ENCODE assay signal across 8 cellular contexts in genomic region chr12:120711411-120711810, GRCh38. TPM values are rescaled to one million over a fixed set of nuclear protein-coding genes. Genes with fewer than 3 reads are reported as not detected.
DNase-seq lines count a peak whose midpoint lies in the region; ATAC-seq, FAIRE-seq and TF ChIP-seq lines count a peak whose summit lies in the region.

No MANE protein-coding gene starts in this region.

- H3K27me3 Mint-ChIP-seq in activated T-cell treated with anti-CD3 and anti-CD28 coated beads, Interleukin-2, amount 50 U/mL, for 4 hours (ENCODE audit: low read depth) = no peaks in the 10 kb centered on the region

- H3K79me2 ChIP-seq in HepG2 (ENCODE audit: insufficient read depth, low read length) = peaks cover 14% of the 10 kb centered on the region

- H3K27ac ChIP-seq in HepG2 (ENCODE audit: extremely low read length, insufficient read depth, low read length) (no peak overlapping the region), transverse colon (peak overlapping the region; percentile 89 to 96 (median 91))

- no TSS peak for BruUV-seq in HepG2 (replicated peaks; lab: Mats Ljungman, UMichigan)

- TF ChIP-seq POLR2A in HepG2 (IDR thresholded peaks at IDR 0.05; ENCODE audit: insufficient read depth in 1 of 2, low read depth in 2 of 2, low read length in 2 of 2) = no peak
- no peak for TF ChIP-seq POLR2A in transverse colon (IDR thresholded peaks at IDR 0.05)

- TF ChIP-seq RAD21 in HepG2 (CRISPR knock-in tag; IDR thresholded peaks at IDR 0.05) = no peak

- peaks cover 31% of the 10 kb centered on the region for H3K4me1 Mint-ChIP-seq in activated T-cell treated with anti-CD3 and anti-CD28 coated beads, Interleukin-2, amount 50 U/mL, for 4 hours (ENCODE audit: low read depth)

- TF ChIP-seq CTCF in HepG2 (CRISPR knock-in tag; IDR thresholded peaks at IDR 0.05) (no peak), transverse colon (IDR thresholded peaks at IDR 0.05) (no peak)

- POLR2A ChIA-PET in HepG2 (lab: Yijun Ruan, JAX) = interaction anchor here (1.1 kb wide), 2 partner anchors 16 to 130 kb away, joined by 4 to 7 read pairs; partner anchors contain the start of gene POP5

- no peak for FAIRE-seq in HepG2 (lab: Jason Lieb, UNC)

- H3K4me3 ChIP-seq in adipocyte (ENCODE audit: low read length) (peak overlapping the region; percentile 90), HepG2 (replicated peaks in 1 of 3; ENCODE audit: insufficient read depth in 1 of 3, low read depth in 2 of 3, low read length in 3 of 3) (peak overlapping the region; percentile 84 to 85 (median 84)), transverse colon (peak overlapping the region in 3 of 4 donors; percentile 76 to 97 (median 93))

- intact Hi-C loops in HepG2 (cut with micrococcal nuclease; ENCODE audit: unreplicated experiment) (loop anchor here (2.0 kb wide), 1 partner anchor 129 kb away; no protein-coding TSS in a partner anchor), transverse colon (cut with DNase I; ENCODE audit: low total_unique reads) (loop anchor here (5.0 to 10.0 kb wide), 2 partner anchors 64 to 127 kb away; partner anchors contain the start of gene POP5)

- H4K20me1 ChIP-seq in HepG2 (ENCODE audit: insufficient read depth, low read length) = no peaks in the 10 kb centered on the region; the same call in 1 of the 2 replicates

- CTCF ChIA-PET in HepG2 (lab: Yijun Ruan, JAX; ENCODE audit: low intra/inter-chr PET ratio, low total read pairs) = no interaction called here

- peaks cover 14% of the 10 kb centered on the region for H3K36me3 Mint-ChIP-seq in activated T-cell treated with anti-CD3 and anti-CD28 coated beads, Interleukin-2, amount 50 U/mL, for 4 hours (ENCODE audit: insufficient read depth)

- no peak for ATAC-seq in activated T-cell treated with anti-CD3 and anti-CD28 coated beads, Interleukin-2, amount 50 U/mL, for 4 hours
- peak; percentile 8 for ATAC-seq in HepG2
- no peak for ATAC-seq in HG02798 (IDR thresholded peaks at IDR 0.05; ENCODE audit: poor library complexity, unreplicated experiment)
- ATAC-seq in HG02642 (IDR thresholded peaks at IDR 0.05; ENCODE audit: poor library complexity, unreplicated experiment) = no peak

- DNase-seq in activated T-cell treated with anti-CD3 and anti-CD28 coated beads, Interleukin-2, amount 50 U/mL, for 4 hours = no peak
- DNase-seq in activated T-cell treated with anti-CD3 and anti-CD28 coated beads for 4 hours (no peak), adipocyte (ENCODE audit: low read depth) (no peak), HepG2 (ENCODE audit: low spot score) (no peak), transverse colon (no peak), dermis blood vessel endothelial cell (no peak)

- in situ Hi-C loops in HepG2 (cut with HindIII; ENCODE audit: extremely low pct_ligation_motif_present, low pct_unique_long_range_greater_than_20kb) (loop anchor here (5.0 kb wide), 2 partner anchors 64 to 129 kb away; partner anchors contain the start of gene POP5), transverse colon (cut with MboI; ENCODE audit: low pct_ligation_motif_present in 1 of 4, low pct_unique_long_range_greater_than_20kb in 1 of 4, low sequenced_read_pairs in 3 of 4) (loop anchor here in 3 of 4 donors (5.0 to 10.0 kb wide), 4 partner anchors 64 to 127 kb away; partner anchors contain the start of genes CABP1 (in 2 of the 3) and POP5 (in 1 of the 3))

- 29% methylated on average over 5 of the region's 6 CpGs for WGBS in HepG2 (ENCODE audit: low lambda C conversion rate)
- 0 to 44% methylated on average over 3 to 6 of the region's 6 CpGs for WGBS in transverse colon (ENCODE audit: low coverage in 1 of 2), 2 donors

- H3K4me1 ChIP-seq in adipocyte (ENCODE audit: control insufficient read depth, insufficient read depth, low read length) = peaks cover 16% of the 10 kb centered on the region
- peaks cover 34% of the 10 kb centered on the region for H3K4me1 ChIP-seq in HepG2 (ENCODE audit: insufficient read depth, low read length)
- peaks cover 7 to 24% (median 18%) of the 10 kb centered on the region in 4 donors for H3K4me1 ChIP-seq in transverse colon

- H3K9ac ChIP-seq in adipocyte (ENCODE audit: low read length) (peak overlapping the region; percentile 91), HepG2 (ENCODE audit: insufficient read depth, low read depth, low read length) (peak overlapping the region; percentile 88)

- H3K9me3 Mint-ChIP-seq in activated T-cell treated with anti-CD3 and anti-CD28 coated beads, Interleukin-2, amount 50 U/mL, for 4 hours = no peaks in the 10 kb centered on the region

- no peak overlapping the region for H2AFZ ChIP-seq in HepG2 (ENCODE audit: low read length)

- H3K9me3 ChIP-seq in adipocyte (ENCODE audit: control insufficient read depth, low read length) = no peaks in the 10 kb centered on the region
- H3K9me3 ChIP-seq in HepG2 (ENCODE audit: low read length) = no peaks in the 10 kb centered on the region
- H3K9me3 ChIP-seq in transverse colon = no peaks in the 10 kb centered on the region

- peak overlapping the region; percentile 67 for H3K4me2 ChIP-seq in HepG2 (ENCODE audit: low read depth, low read length)

- no peaks in the 10 kb centered on the region for H3K27me3 ChIP-seq in adipocyte (replicated peaks; ENCODE audit: control insufficient read depth, insufficient read depth, low read length)
- no peaks in the 10 kb centered on the region for H3K27me3 ChIP-seq in HepG2 (ENCODE audit: control insufficient read depth in 1 of 2, insufficient read depth in 2 of 2, low read length in 2 of 2)
- H3K27me3 ChIP-seq in transverse colon = no peaks in the 10 kb centered on the region

- H3K36me3 ChIP-seq in adipocyte (ENCODE audit: control insufficient read depth, insufficient read depth, low read length, severe bottlenecking) (peaks cover 28% of the 10 kb centered on the region), HepG2 (replicated peaks in 1 of 2; ENCODE audit: control insufficient read depth in 1 of 2, insufficient read depth in 2 of 2, low read length in 2 of 2) (peaks cover 2 to 18% of the 10 kb centered on the region in 2 experiments; a peak in 3 of 5 replicates), transverse colon (no peaks in the 10 kb centered on the region)

- no peak for TF ChIP-seq EP300 in HepG2 (IDR thresholded peaks at IDR 0.05; ENCODE audit: low read depth in 2 of 2, low read length in 2 of 2)
- no peak for TF ChIP-seq EP300 in HepG2 (CRISPR knock-in tag; IDR thresholded peaks at IDR 0.05; ENCODE audit: borderline replicate concordance)
- no peak for TF ChIP-seq EP300 in transverse colon (IDR thresholded peaks at IDR 0.05; ENCODE audit: low read depth)

- H3K4me3 Mint-ChIP-seq in activated T-cell treated with anti-CD3 and anti-CD28 coated beads, Interleukin-2, amount 50 U/mL, for 4 hours = peak overlapping the region; percentile 87

RNA-seq across cellular contexts. Expression of gene UNC119B, which starts 1.2 kb away (rescaled TPM):
- total RNA-seq in activated T-cell treated with anti-CD3 and anti-CD28 coated beads, Interleukin-2, amount 50 U/mL, for 4 hours = 10 to 100 TPM; 17.0 to 20.4 (median 17.0) TPM
- 19.6 and 30.7 TPM in 2 replicates for total RNA-seq in HepG2 (2016; rRNA removed; fragmentation: Illumina TruSeq; extraction: Trizol)
- total RNA-seq in HepG2 (2016; cell fraction: cytosol; rRNA removed; fragmentation: Illumina TruSeq; extraction: Trizol; ENCODE audit: low read depth) = 4.9 and 5.2 TPM in 2 replicates
- total RNA-seq in HepG2 (2016; cell fraction: insoluble cytoplasmic fraction; rRNA removed; fragmentation: Illumina TruSeq; extraction: Trizol) = 20.3 and 28.2 TPM in 2 replicates
- 13.5 and 13.6 TPM in 2 replicates for total RNA-seq in HepG2 (2016; cell fraction: membrane; rRNA removed; fragmentation: Illumina TruSeq; extraction: Trizol)
- 15.8 and 19.8 TPM in 2 replicates for total RNA-seq in HepG2 (2016; cell fraction: nucleus; rRNA removed; fragmentation: Illumina TruSeq; extraction: Trizol)
- 18.6 and 19.7 TPM in 2 replicates for polyA plus RNA-seq in HepG2 (2011; rRNA removed)
- polyA plus RNA-seq in HepG2 (2011; cell fraction: cytosol; rRNA removed) = 14.9 and 17.8 TPM in 2 replicates
- polyA plus RNA-seq in HepG2 (2011; cell fraction: nucleus; rRNA removed) = 19.3 and 19.7 TPM in 2 replicates
- polyA plus RNA-seq in HepG2 (2012) = 16.7 and 17.6 TPM in 2 replicates
- 3.8 and 4.1 TPM in 2 replicates for polyA plus RNA-seq in HepG2 (2016; cell fraction: cytosol; fragmentation: Illumina TruSeq; extraction: Trizol; ENCODE audit: low read depth)
- 27.6 and 27.9 TPM in 2 replicates for polyA plus RNA-seq in HepG2 (2016; cell fraction: insoluble cytoplasmic fraction; fragmentation: Illumina TruSeq; extraction: Trizol; ENCODE audit: low read depth)
- 9.0 TPM in 2 replicates for polyA plus RNA-seq in HepG2 (2016; cell fraction: membrane; fragmentation: Illumina TruSeq; extraction: Trizol; ENCODE audit: low read depth)
- 25.6 and 26.1 TPM in 2 replicates for polyA plus RNA-seq in HepG2 (2016; cell fraction: nucleus; fragmentation: Illumina TruSeq; extraction: Trizol; ENCODE audit: insufficient read depth, low read depth)
- 27.6 and 29.3 TPM in 2 replicates for polyA minus RNA-seq in HepG2 (2011; rRNA and poly(A)+ RNA removed; ENCODE audit: low replicate concordance)
- polyA minus RNA-seq in HepG2 (2011; cell fraction: cytosol; rRNA and poly(A)+ RNA removed) = 14.1 and 15.8 TPM in 2 replicates
- 11.6 and 11.8 TPM in 2 replicates for polyA minus RNA-seq in HepG2 (2011; cell fraction: nucleus; rRNA and poly(A)+ RNA removed)
- 10 to 100 TPM in 3 of 4 donors, 1 to 10 TPM in 1; 9.8 to 25.4 (median 21.5) TPM for total RNA-seq in transverse colon
- total RNA-seq in dermis blood vessel endothelial cell = 22.1 and 35.1 TPM in 2 replicates

RNA-seq across cellular contexts. Expression of gene ACADS, which starts 14.2 kb away (rescaled TPM):
- 10 to 100 TPM; 13.3 to 13.8 (median 13.3) TPM for total RNA-seq in activated T-cell treated with anti-CD3 and anti-CD28 coated beads, Interleukin-2, amount 50 U/mL, for 4 hours
- total RNA-seq in HepG2 (2016; rRNA removed; fragmentation: Illumina TruSeq; extraction: Trizol) (22.4 and 27.7 TPM in 2 replicates), transverse colon (100 to 1,000 TPM; 224 to 338 (median 297) TPM), dermis blood vessel endothelial cell (24.7 and 31.0 TPM in 2 replicates)
- 6.0 and 6.3 TPM in 2 replicates for total RNA-seq in HepG2 (2016; cell fraction: cytosol; rRNA removed; fragmentation: Illumina TruSeq; extraction: Trizol; ENCODE audit: low read depth)
- 23.1 and 29.1 TPM in 2 replicates for total RNA-seq in HepG2 (2016; cell fraction: insoluble cytoplasmic fraction; rRNA removed; fragmentation: Illumina TruSeq; extraction: Trizol)
- 9.4 and 9.6 TPM in 2 replicates for total RNA-seq in HepG2 (2016; cell fraction: membrane; rRNA removed; fragmentation: Illumina TruSeq; extraction: Trizol)
- total RNA-seq in HepG2 (2016; cell fraction: nucleus; rRNA removed; fragmentation: Illumina TruSeq; extraction: Trizol) = 15.4 and 17.9 TPM in 2 replicates
- 17.4 and 25.4 TPM in 2 replicates for polyA plus RNA-seq in HepG2 (2011; rRNA removed)
- 18.0 and 24.2 TPM in 2 replicates for polyA plus RNA-seq in HepG2 (2011; cell fraction: cytosol; rRNA removed)
- 56.5 and 57.9 TPM in 2 replicates for polyA plus RNA-seq in HepG2 (2011; cell fraction: nucleus; rRNA removed)
- 16.1 and 18.5 TPM in 2 replicates for polyA plus RNA-seq in HepG2 (2012)
- polyA plus RNA-seq in HepG2 (2016; cell fraction: cytosol; fragmentation: Illumina TruSeq; extraction: Trizol; ENCODE audit: low read depth) = 4.5 and 4.6 TPM in 2 replicates
- polyA plus RNA-seq in HepG2 (2016; cell fraction: insoluble cytoplasmic fraction; fragmentation: Illumina TruSeq; extraction: Trizol; ENCODE audit: low read depth) = 17.0 and 22.0 TPM in 2 replicates
- polyA plus RNA-seq in HepG2 (2016; cell fraction: membrane; fragmentation: Illumina TruSeq; extraction: Trizol; ENCODE audit: low read depth) = 5.6 and 5.7 TPM in 2 replicates
- 30.9 and 31.9 TPM in 2 replicates for polyA plus RNA-seq in HepG2 (2016; cell fraction: nucleus; fragmentation: Illumina TruSeq; extraction: Trizol; ENCODE audit: insufficient read depth, low read depth)
- polyA minus RNA-seq in HepG2 (2011; rRNA and poly(A)+ RNA removed; ENCODE audit: low replicate concordance) = 6.9 and 23.2 TPM in 2 replicates
- 15.2 and 16.1 TPM in 2 replicates for polyA minus RNA-seq in HepG2 (2011; cell fraction: cytosol; rRNA and poly(A)+ RNA removed)
- polyA minus RNA-seq in HepG2 (2011; cell fraction: nucleus; rRNA and poly(A)+ RNA removed) = 9.3 and 10.6 TPM in 2 replicates

RNA-seq across cellular contexts. Expression of gene MLEC, which starts 24.5 kb away (rescaled TPM):
- total RNA-seq in activated T-cell treated with anti-CD3 and anti-CD28 coated beads, Interleukin-2, amount 50 U/mL, for 4 hours = 100 to 1,000 TPM; 153 to 172 (median 153) TPM
- total RNA-seq in HepG2 (2016; rRNA removed; fragmentation: Illumina TruSeq; extraction: Trizol) = 95.5 and 156 TPM in 2 replicates
- total RNA-seq in HepG2 (2016; cell fraction: cytosol; rRNA removed; fragmentation: Illumina TruSeq; extraction: Trizol; ENCODE audit: low read depth) = 31.1 and 43.3 TPM in 2 replicates
- 92.5 and 153 TPM in 2 replicates for total RNA-seq in HepG2 (2016; cell fraction: insoluble cytoplasmic fraction; rRNA removed; fragmentation: Illumina TruSeq; extraction: Trizol)
- 74.8 and 84.9 TPM in 2 replicates for total RNA-seq in HepG2 (2016; cell fraction: membrane; rRNA removed; fragmentation: Illumina TruSeq; extraction: Trizol)
- total RNA-seq in HepG2 (2016; cell fraction: nucleus; rRNA removed; fragmentation: Illumina TruSeq; extraction: Trizol) = 133 and 164 TPM in 2 replicates
- polyA plus RNA-seq in HepG2 (2011; rRNA removed) = 35.3 and 49.8 TPM in 2 replicates
- 26.8 and 37.8 TPM in 2 replicates for polyA plus RNA-seq in HepG2 (2011; cell fraction: cytosol; rRNA removed)
- polyA plus RNA-seq in HepG2 (2011; cell fraction: nucleus; rRNA removed) = 18.9 and 25.8 TPM in 2 replicates
- polyA plus RNA-seq in HepG2 (2012) = 53.8 and 55.5 TPM in 2 replicates
- polyA plus RNA-seq in HepG2 (2016; cell fraction: cytosol; fragmentation: Illumina TruSeq; extraction: Trizol; ENCODE audit: low read depth) = 50.6 and 60.4 TPM in 2 replicates
- 79.3 and 82.1 TPM in 2 replicates for polyA plus RNA-seq in HepG2 (2016; cell fraction: insoluble cytoplasmic fraction; fragmentation: Illumina TruSeq; extraction: Trizol; ENCODE audit: low read depth)
- polyA plus RNA-seq in HepG2 (2016; cell fraction: membrane; fragmentation: Illumina TruSeq; extraction: Trizol; ENCODE audit: low read depth) = 61.3 and 75.0 TPM in 2 replicates
- polyA plus RNA-seq in HepG2 (2016; cell fraction: nucleus; fragmentation: Illumina TruSeq; extraction: Trizol; ENCODE audit: insufficient read depth, low read depth) = 177 and 196 TPM in 2 replicates
- polyA minus RNA-seq in HepG2 (2011; rRNA and poly(A)+ RNA removed; ENCODE audit: low replicate concordance) = 39.9 and 58.9 TPM in 2 replicates
- 37.0 and 60.4 TPM in 2 replicates for polyA minus RNA-seq in HepG2 (2011; cell fraction: cytosol; rRNA and poly(A)+ RNA removed)
- polyA minus RNA-seq in HepG2 (2011; cell fraction: nucleus; rRNA and poly(A)+ RNA removed) = 19.3 and 30.8 TPM in 2 replicates
- total RNA-seq in transverse colon = 100 to 1,000 TPM in 3 of 4 donors, 10 to 100 TPM in 1; 75.6 to 153 (median 130) TPM
- total RNA-seq in dermis blood vessel endothelial cell = 46.5 and 75.1 TPM in 2 replicates
